ENCODE assay signal across 8 cellular contexts in genomic region chr6:28981391-28981832, GRCh38. TPM values are rescaled to one million over a fixed set of nuclear protein-coding genes. Genes with fewer than 3 reads are reported as not detected.
DNase-seq lines count a peak whose midpoint lies in the region; ATAC-seq lines count a peak whose summit lies in the region.

No MANE protein-coding gene starts in this region.

- no peak overlapping the region for H2AK5ac ChIP-seq in mesendoderm (ENCODE audit: low read length)

- no peaks in the 10 kb centered on the region for H3K79me2 ChIP-seq in mesendoderm (ENCODE audit: control insufficient read depth, insufficient read depth, low read length)

- H3K56ac ChIP-seq in mesendoderm (ENCODE audit: low read length), result peak overlapping the region; percentile 62

- H3K9ac ChIP-seq in mesendoderm (ENCODE audit: low read length), result peak overlapping the region; percentile 73

- peak; percentile 26 for ATAC-seq in HG03039 (IDR thresholded peaks at IDR 0.05; ENCODE audit: unreplicated experiment)
- ATAC-seq in HG02973 (IDR thresholded peaks at IDR 0.05; ENCODE audit: unreplicated experiment), result no peak

- no peak overlapping the region for H3K18ac ChIP-seq in mesendoderm (ENCODE audit: low read length)

- no peak overlapping the region for H3K23ac ChIP-seq in mesendoderm (ENCODE audit: low read length)

- no peak overlapping the region for H2BK15ac ChIP-seq in mesendoderm (replicated peaks; ENCODE audit: low read depth)

- H2BK5ac ChIP-seq in mesendoderm (ENCODE audit: low read length), result no peak overlapping the region

- no peak overlapping the region for H4K5ac ChIP-seq in mesendoderm (ENCODE audit: low read length)

- DNase-seq in EH (ENCODE audit: low read depth) (peak; percentile 76), NCI-H524 (lab: John Stamatoyannopoulos, UW) (peak; percentile 65 to 82), ecto neural progenitor cell (ENCODE audit: low spot score) (peak; percentile 81), mesendoderm (peak; percentile 60)
- peak; percentile 73 to 79 for DNase-seq in activated CD4-positive, alpha-beta T cell treated with anti-CD3 and anti-CD28 coated beads, Interleukin-2, amount 50 U/mL, for 4 hours
- peak; percentile 69 for DNase-seq in stimulated activated CD8-positive, alpha-beta memory T cell treated with anti-CD3 and anti-CD28 coated beads, Interleukin-15, amount 100 ng/mL, for 24 hours (ENCODE audit: low read depth)

- no peak overlapping the region for H3K27ac ChIP-seq in mesendoderm (ENCODE audit: low read depth, low read length)

- H3K4me3 ChIP-seq in mesendoderm (ENCODE audit: low read length), result peak overlapping the region; percentile 76

- peaks cover 5% of the 10 kb centered on the region for H3K4me1 ChIP-seq in mesendoderm (ENCODE audit: control insufficient read depth, low read depth, low read length)

- H4K8ac ChIP-seq in mesendoderm (ENCODE audit: low read depth, low read length), result no peak overlapping the region

- no peaks in the 10 kb centered on the region for H3K79me1 ChIP-seq in mesendoderm (ENCODE audit: low read length)

- no peak overlapping the region for H2BK120ac ChIP-seq in mesendoderm (ENCODE audit: low read depth, low read length)

- no CpG with 5 or more reads among the region's 14 CpGs for WGBS in mesendoderm (ENCODE audit: extremely low coverage, insufficient coverage, low lambda C conversion rate)

- H3K27me3 ChIP-seq in mesendoderm (ENCODE audit: insufficient read depth, low read length, poor library complexity), result no peaks in the 10 kb centered on the region

- H3K36me3 ChIP-seq in mesendoderm (ENCODE audit: control insufficient read depth, insufficient read depth, low read length), result no peaks in the 10 kb centered on the region

- H3K4ac ChIP-seq in mesendoderm (ENCODE audit: low read depth, low read length), result no peak overlapping the region

- peak overlapping the region; percentile 51 for H3K4me2 ChIP-seq in mesendoderm (ENCODE audit: low read length)

RNA-seq across cellular contexts. Expression of gene ZNF311, which starts 23.7 kb away (rescaled TPM):
- polyA plus RNA-seq in mesendoderm (2013, experiment 1 of 2), result 1.5 TPM
- 1.6 TPM for polyA plus RNA-seq in mesendoderm (2013, experiment 2 of 2)

RNA-seq across cellular contexts. Expression of gene TRIM27, which starts 57.6 kb away (rescaled TPM):
- polyA plus RNA-seq in mesendoderm (2013, experiment 1 of 2), result 43.4 TPM
- 43.6 TPM for polyA plus RNA-seq in mesendoderm (2013, experiment 2 of 2)
